Comparison of ENCODE assay signal across 24 cellular contexts in genomic region chr9:78893758-78894157, GRCh38.
"Had no signal": no experiment of that assay in that cellular context is flagged by ENCODE, and none has a peak within 500 bp of the region (broad histone marks: within the 10 kb centered on the region; RNA-seq: fewer than 3 reads in every experiment).

No MANE protein-coding gene starts in this region.

- H3K36me3 ChIP-seq: esophagus squamous epithelium, left lung, pancreas, right atrium auricular region, spleen, tibial nerve had no signal

- H3K4me3 ChIP-seq: coronary artery, esophagus squamous epithelium, left lung, lung, pancreas, psoas muscle, right atrium auricular region, spleen, tibial nerve had no signal

- H3K9me3 ChIP-seq: pancreas, psoas muscle had no signal

- H3K27ac ChIP-seq: coronary artery, esophagus squamous epithelium, left lung, pancreas, psoas muscle, right atrium auricular region, spleen, tibial nerve had no signal

- ATAC-seq: activated CD4-positive, alpha-beta T cell treated with anti-CD3 and anti-CD28 coated beads for 36 hours; left lung; naive thymus-derived CD4-positive, alpha-beta T cell; pancreas; psoas muscle; stimulated activated naive CD8-positive, alpha-beta T cell treated with anti-CD3 and anti-CD28 coated beads, Interleukin-15, Interleukin-2, amounts not matched to agents 100 U/mL and 50 U/mL, for 24 hours had no signal

- H3K27me3 ChIP-seq: esophagus squamous epithelium, left lung, pancreas, right atrium auricular region, spleen, tibial nerve had no signal

- H3K4me1 ChIP-seq: esophagus squamous epithelium, left lung, pancreas, psoas muscle, right atrium auricular region, tibial nerve had no signal

- DNase-seq: activated B cell treated with CpG ODN at 0.5 μM for 24 hours; activated CD4-positive, alpha-beta T cell treated with anti-CD3 and anti-CD28 coated beads for 36 hours; activated CD4-positive, alpha-beta T cell treated with anti-CD3 and anti-CD28 coated beads, Interleukin-2, amount 50 U/mL, for 4 hours; activated CD8-positive, alpha-beta memory T cell treated with anti-CD3 and anti-CD28 coated beads for 24 hours; activated CD8-positive, alpha-beta memory T cell treated with anti-CD3 and anti-CD28 coated beads, Interleukin-2, amount 50 U/mL, for 4 hours; activated naive CD4-positive, alpha-beta T cell treated with Interleukin-2 at 50 U/mL for 16 hours; activated naive CD8-positive, alpha-beta T cell treated with anti-CD3 and anti-CD28 coated beads for 36 hours; activated T-cell treated with anti-CD3 and anti-CD28 coated beads, Interleukin-2, amount 50 U/mL, for 24 hours; amniotic stem cell; endodermal cell; esophagus squamous epithelium; foreskin melanocyte; left lung; naive thymus-derived CD4-positive, alpha-beta T cell; pancreas; psoas muscle; spleen; stimulated activated CD4-positive, alpha-beta T cell treated with anti-CD3 and anti-CD28 coated beads, Interleukin-4, amount 100 ng/mL, for 1 hour; stimulated activated naive CD8-positive, alpha-beta T cell treated with anti-CD3 and anti-CD28 coated beads, Interleukin-15, Interleukin-2, amounts not matched to agents 100 U/mL and 50 U/mL, for 24 hours; T-helper 1 cell had no signal
